In genomic region chr2:201880620-201881381, GRCh38 we compare ENCODE assay signal across 12 cellular contexts.
DNase-seq lines count a peak whose midpoint lies in the region; ATAC-seq and TF ChIP-seq lines count a peak whose summit lies in the region.
"Had no signal": no experiment of that assay in that cellular context is flagged by ENCODE, and none has a peak within 500 bp of the region (broad histone marks: within the 10 kb centered on the region; RNA-seq: fewer than 3 reads in every experiment).

No MANE protein-coding gene starts in this region.

- H3K4me2 ChIP-seq in GM23248 (ENCODE audit: unreplicated experiment) (peak overlapping the region; percentile 75), mesenchymal stem cell (ENCODE audit: low read length, poor library complexity, severe bottlenecking) (no peak overlapping the region)

- peaks cover 58% of the 10 kb centered on the region for H3K27me3 Mint-ChIP-seq in T-helper 2 cell treated with Interferon-gamma antibody and Interleukin-4, amounts not matched to agents 5 μg/mL and 100 μg/mL, for 36 hours (ENCODE audit: low read depth)

- H4K20me1 ChIP-seq in GM23248 (ENCODE audit: insufficient read depth) = no peaks in the 10 kb centered on the region

- H2BK12ac ChIP-seq in mesenchymal stem cell (ENCODE audit: low read length in 2 of 2) = no peak overlapping the region

- no peak overlapping the region for H2BK5ac ChIP-seq in mesenchymal stem cell (ENCODE audit: low read depth, low read length, poor library complexity, severe bottlenecking)

- no peaks in the 10 kb centered on the region for H3K36me3 Mint-ChIP-seq in T-helper 2 cell treated with Interferon-gamma antibody and Interleukin-4, amounts not matched to agents 5 μg/mL and 100 μg/mL, for 36 hours (ENCODE audit: low read depth)

- no peaks in the 10 kb centered on the region for H3K9me2 ChIP-seq in GM23248 (ENCODE audit: insufficient read depth)

- in situ Hi-C loops in GM23248 (cut with MboI) = no loop called here

- no peaks in the 10 kb centered on the region for H3K9me3 Mint-ChIP-seq in T-helper 2 cell treated with Interferon-gamma antibody and Interleukin-4, amounts not matched to agents 5 μg/mL and 100 μg/mL, for 36 hours

- no peak for ATAC-seq in HG03025 (IDR thresholded peaks at IDR 0.05; ENCODE audit: low FRiP score, unreplicated experiment)

- H3K79me2 ChIP-seq in GM23248 (ENCODE audit: insufficient read depth) = no peaks in the 10 kb centered on the region

- no peak overlapping the region for H3K4ac ChIP-seq in mesenchymal stem cell (ENCODE audit: low read depth in 1 of 2, low read length in 2 of 2)

- TF ChIP-seq CTCF in Peyer's patch (IDR thresholded peaks at IDR 0.05) = no peak

- no peaks in the 10 kb centered on the region for H3K79me1 ChIP-seq in mesenchymal stem cell (replicated peaks; ENCODE audit: low read length, poor library complexity, severe bottlenecking)

- H3K27me3 ChIP-seq in GM23248 (replicated peaks; ENCODE audit: insufficient read depth) (peaks cover 6% of the 10 kb centered on the region), mesenchymal stem cell (ENCODE audit: control insufficient read depth in 1 of 2, insufficient read depth in 1 of 2, low read length in 2 of 2) (peaks cover 0 to 16% of the 10 kb centered on the region in 2 experiments), Peyer's patch (no peaks in the 10 kb centered on the region)
- H3K27me3 ChIP-seq: upper lobe of left lung had no signal

- no peaks in the 10 kb centered on the region for H3K36me3 ChIP-seq in GM23248 (ENCODE audit: low read depth)
- no peaks in the 10 kb centered on the region for H3K36me3 ChIP-seq in SK-N-MC (ENCODE audit: insufficient read depth, low read length)
- H3K36me3 ChIP-seq in mesenchymal stem cell (ENCODE audit: control insufficient read depth in 1 of 2, insufficient read depth in 2 of 2, low read depth in 1 of 2, low read length in 2 of 2) = no peaks in the 10 kb centered on the region
- no peaks in the 10 kb centered on the region for H3K36me3 ChIP-seq in Peyer's patch
- H3K36me3 ChIP-seq: upper lobe of left lung had no signal

- no peak overlapping the region for H4K91ac ChIP-seq in mesenchymal stem cell (ENCODE audit: low read length)

- H3K27ac Mint-ChIP-seq in T-helper 2 cell treated with Interferon-gamma antibody and Interleukin-4, amounts not matched to agents 5 μg/mL and 100 μg/mL, for 36 hours = no peak overlapping the region

- H3K9ac ChIP-seq in GM23248 = peak overlapping the region; percentile 30; the same call in 1 of the 2 replicates
- H3K9ac ChIP-seq in SK-N-MC (ENCODE audit: insufficient read length) = no peak overlapping the region
- H3K9ac ChIP-seq in mesenchymal stem cell (ENCODE audit: low read length) = peak overlapping the region; percentile 71

- peak overlapping the region in 1 of 2 experiments; percentile 73 for H3K14ac ChIP-seq in mesenchymal stem cell (ENCODE audit: low read length in 2 of 2)

- no peak overlapping the region for H3K23ac ChIP-seq in mesenchymal stem cell (ENCODE audit: low read length in 2 of 2)

- H2BK120ac ChIP-seq in mesenchymal stem cell (ENCODE audit: low read depth, low read length) = no peak overlapping the region

- H3K27ac ChIP-seq in GM23248 (peak overlapping the region; percentile 49), SK-N-MC (peak overlapping the region; percentile 62; the same call in 1 of the 2 replicates), mesenchymal stem cell (ENCODE audit: low read length, poor library complexity, severe bottlenecking) (no peak overlapping the region), Peyer's patch (no peak overlapping the region)

- H2AK5ac ChIP-seq in mesenchymal stem cell (ENCODE audit: low read length, severe bottlenecking) = no peak overlapping the region

- H3K9me3 ChIP-seq in GM23248 (ENCODE audit: low read depth) (no peaks in the 10 kb centered on the region), SK-N-MC (ENCODE audit: low read depth, low read length) (no peaks in the 10 kb centered on the region), mesenchymal stem cell (ENCODE audit: control insufficient read depth, low read length) (no peaks in the 10 kb centered on the region), Peyer's patch (no peaks in the 10 kb centered on the region)
- H3K9me3 ChIP-seq: upper lobe of left lung had no signal

- peak overlapping the region; percentile 45; the same call in 1 of the 2 replicates for H3K4me3 ChIP-seq in GM23248
- H3K4me3 ChIP-seq in SK-N-MC = peak overlapping the region; percentile 69
- peak overlapping the region in 1 of 2 experiments; percentile 59 for H3K4me3 ChIP-seq in mesenchymal stem cell (ENCODE audit: insufficient read depth in 1 of 2, low read depth in 1 of 2, low read length in 2 of 2)
- no peak overlapping the region for H3K4me3 ChIP-seq in Peyer's patch
- H3K4me3 ChIP-seq: upper lobe of left lung had no signal

- peaks cover 10% of the 10 kb centered on the region for H3K4me1 Mint-ChIP-seq in T-helper 2 cell treated with Interferon-gamma antibody and Interleukin-4, amounts not matched to agents 5 μg/mL and 100 μg/mL, for 36 hours (ENCODE audit: low read depth)

- WGBS in GM23248 (ENCODE audit: low coverage in 1 of 2, low lambda C conversion rate in 2 of 2, missing lambda C conversion rate in 2 of 2), 2 experiments = 15 to 19% methylated on average over 10 of the region's 10 CpGs
- WGBS in mesenchymal stem cell = 46% methylated on average over 8 of the region's 10 CpGs

- no peak for TF ChIP-seq POLR2A in Peyer's patch (IDR thresholded peaks at IDR 0.05)

- DNase-seq in ELR (ENCODE audit: low read depth) (peak; percentile 72), GM23248 (peak; percentile 84), SK-N-MC (ENCODE audit: low read depth, low spot score) (no peak), mesenchymal stem cell (peak; percentile 61), Peyer's patch (no peak), NCI-H1105 (lab: John Stamatoyannopoulos, UW) (no peak)
- no peak for DNase-seq in T-helper 2 cell treated with Interferon-gamma antibody and Interleukin-4, amounts not matched to agents 5 μg/mL and 100 μg/mL, for 36 hours (ENCODE audit: low spot score)
- DNase-seq: activated T-cell treated with anti-CD3 and anti-CD28 coated beads, Interleukin-2, amount 50 U/mL, for 1 hour; DND-41; NCI-H1417 treated with DMSO at 0.1 percent for 48 hours; upper lobe of left lung had no signal

- no peak overlapping the region for H2BK15ac ChIP-seq in mesenchymal stem cell (ENCODE audit: low read depth, poor library complexity, severe bottlenecking)

- H2AFZ ChIP-seq in GM23248 = peak overlapping the region; percentile 57
- no peak overlapping the region for H2AFZ ChIP-seq in mesenchymal stem cell (ENCODE audit: low read depth, low read length)

- no peak overlapping the region for H3K4me3 Mint-ChIP-seq in T-helper 2 cell treated with Interferon-gamma antibody and Interleukin-4, amounts not matched to agents 5 μg/mL and 100 μg/mL, for 36 hours

- H3K4me1 ChIP-seq in GM23248 (ENCODE audit: insufficient read depth) = peaks cover 33% of the 10 kb centered on the region
- H3K4me1 ChIP-seq in mesenchymal stem cell (ENCODE audit: control insufficient read depth, insufficient read depth, low read depth, low read length) = peaks cover 22% of the 10 kb centered on the region
- no peaks in the 10 kb centered on the region for H3K4me1 ChIP-seq in Peyer's patch

- H4K8ac ChIP-seq in mesenchymal stem cell (ENCODE audit: low read length) = no peak overlapping the region

- peak overlapping the region in 1 of 2 experiments; percentile 79 for H3K18ac ChIP-seq in mesenchymal stem cell (ENCODE audit: low read depth in 1 of 2, low read length in 2 of 2)

- peaks cover 28% of the 10 kb centered on the region for H3F3A ChIP-seq in GM23248 (ENCODE audit: insufficient read depth)

Comparison
In these comparisons a context has a peak if more than half of its experiments do, and no peak if none do; other contexts are left out.
1. DNase-seq: peak in ELR (single experiment), GM23248 (single experiment) and mesenchymal stem cell (single experiment); none in SK-N-MC (single experiment), T-helper 2 cell treated with Interferon-gamma antibody and Interleukin-4, amounts not matched to agents 5 μg/mL and 100 μg/mL, for 36 hours (single experiment), Peyer's patch (0 of 3) and NCI-H1105 (single experiment).
2. H3K27ac ChIP-seq: peak in GM23248 (single experiment) and SK-N-MC (single experiment); none in mesenchymal stem cell (single experiment) and Peyer's patch (0 of 4).
3. H3K4me3 ChIP-seq: peak in GM23248 (single experiment) and SK-N-MC (single experiment); none in Peyer's patch (0 of 4).